12 cellular contexts compared by ENCODE assay signal in genomic region chr1:39272791-39273071, GRCh38.
A peak's percentile ranks its signal among the peaks of the same experiment; 100 is the strongest.
DNase-seq lines count a peak whose midpoint lies in the region; ATAC-seq and TF ChIP-seq lines count a peak whose summit lies in the region.
"Had no signal": no experiment of that assay in that cellular context is flagged by ENCODE, and none has a peak within 500 bp of the region (broad histone marks: within the 10 kb centered on the region; RNA-seq: fewer than 3 reads in every experiment).

No MANE protein-coding gene starts in this region.

- peaks cover 18% of the 10 kb centered on the region for H3K36me3 Mint-ChIP-seq in central memory CD8-positive, alpha-beta T cell (ENCODE audit: insufficient read depth)
- H3K36me3 Mint-ChIP-seq in nephron (ENCODE audit: low read depth): peaks cover 4% of the 10 kb centered on the region

- peak overlapping the region; percentile 80 for H3K27ac Mint-ChIP-seq in central memory CD8-positive, alpha-beta T cell (ENCODE audit: low read depth)
- peak overlapping the region; percentile 83 to 94 (median 93) for H3K27ac Mint-ChIP-seq in nephron

- H3K36me3 ChIP-seq in heart right ventricle: peaks cover 0 to 16% (median 0%) of the 10 kb centered on the region in 9 donors
- no peaks in the 10 kb centered on the region for H3K36me3 ChIP-seq in uterus

- ATAC-seq in heart right ventricle: no peak
- ATAC-seq in left ventricle myocardium superior: no peak
- no peak for ATAC-seq in central memory CD8-positive, alpha-beta T cell (replicated peaks; ENCODE audit: extremely low read depth, poor library complexity, severe bottlenecking)
- no peak for ATAC-seq in GM19455 (IDR thresholded peaks at IDR 0.05; ENCODE audit: unreplicated experiment)

- peaks cover 80% of the 10 kb centered on the region for H3K4me1 Mint-ChIP-seq in central memory CD8-positive, alpha-beta T cell
- H3K4me1 Mint-ChIP-seq in nephron: peaks cover 70% of the 10 kb centered on the region

- WGBS in heart right ventricle, 2 donors: 33 to 37% methylated on average over 1 of the region's 1 CpG

- H3K27ac ChIP-seq in heart right ventricle (peak overlapping the region in 7 of 10 donors; percentile 9 to 53 (median 26)), uterus (peak overlapping the region; percentile 71 to 90)
- H3K27ac ChIP-seq: brain microvascular endothelial cell had no signal

- no peaks in the 10 kb centered on the region for H3K27me3 Mint-ChIP-seq in central memory CD8-positive, alpha-beta T cell
- H3K27me3 Mint-ChIP-seq in nephron (ENCODE audit: low read depth): peaks cover 3% of the 10 kb centered on the region

- H3K4me3 Mint-ChIP-seq in central memory CD8-positive, alpha-beta T cell: no peak overlapping the region
- H3K4me3 Mint-ChIP-seq in nephron: peak overlapping the region in 2 of 3 experiments; percentile 10 to 30

- no peak overlapping the region for H3K4me3 ChIP-seq in heart right ventricle
- H3K4me3 ChIP-seq in uterus: no peak overlapping the region

- H3K9me3 ChIP-seq in heart right ventricle (no peaks in the 10 kb centered on the region), uterus (no peaks in the 10 kb centered on the region)

- intact Hi-C loops in heart right ventricle (cut with DNase I) (no loop called here), left ventricle myocardium superior (cut with micrococcal nuclease) (no loop called here), uterus (cut with DNase I; ENCODE audit: low total_unique reads) (no loop called here)

- DNase-seq in heart right ventricle: no peak
- DNase-seq in left ventricle myocardium superior: no peak
- no peak for DNase-seq in central memory CD8-positive, alpha-beta T cell (ENCODE audit: low spot score in 2 of 2)
- DNase-seq in uterus: no peak
- DNase-seq in SKM-1 (lab: John Stamatoyannopoulos, UW; ENCODE audit: unreplicated experiment): no peak
- no peak for DNase-seq in stimulated activated CD4-positive, alpha-beta T cell treated with anti-CD3 and anti-CD28 coated beads, Interleukin-4, amount 100 ng/mL, for 4 hours
- DNase-seq: brain microvascular endothelial cell, foreskin melanocyte, mammary epithelial cell, SW 1271 had no signal

- H3K27me3 ChIP-seq in heart right ventricle: no peaks in the 10 kb centered on the region
- no peaks in the 10 kb centered on the region for H3K27me3 ChIP-seq in uterus
- H3K27me3 ChIP-seq: brain microvascular endothelial cell had no signal

- H3K4me1 ChIP-seq in heart right ventricle (peaks cover 3 to 80% (median 72%) of the 10 kb centered on the region in 9 donors), uterus (peaks cover 0 to 12% of the 10 kb centered on the region in 2 donors)

- no peaks in the 10 kb centered on the region for H3K9me3 Mint-ChIP-seq in central memory CD8-positive, alpha-beta T cell
- no peaks in the 10 kb centered on the region for H3K9me3 Mint-ChIP-seq in nephron

- TF ChIP-seq CTCF in heart right ventricle (IDR thresholded peaks at IDR 0.05) (no peak), nephron (IDR thresholded peaks at IDR 0.05; ENCODE audit: unreplicated experiment in 3 of 3) (no peak), uterus (IDR thresholded peaks at IDR 0.05) (no peak)

- TF ChIP-seq POLR2A in uterus (IDR thresholded peaks at IDR 0.05): no peak
